Comparison of ENCODE assay signal across 10 cellular contexts in the genomic region with DNA sequence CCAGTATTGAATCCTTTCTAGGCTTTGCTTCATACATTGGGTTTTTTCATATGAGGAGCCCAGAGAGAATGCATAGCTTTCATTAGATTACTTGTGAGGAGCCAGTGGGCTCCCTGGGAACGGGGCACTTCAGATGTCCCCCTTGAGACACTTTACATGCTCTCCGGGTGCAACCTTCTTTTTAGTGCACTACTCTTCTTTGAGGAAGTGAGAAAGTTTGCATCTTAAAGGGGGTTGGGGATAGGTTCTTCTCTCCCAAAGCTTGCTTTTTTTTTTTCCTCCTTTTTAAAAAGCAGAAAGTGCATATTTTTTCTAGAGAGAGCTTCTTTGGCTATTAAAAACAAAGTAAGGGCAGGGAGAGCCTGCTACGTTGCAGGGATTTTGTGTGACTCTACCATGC. TPM values are rescaled to one million over a fixed set of nuclear protein-coding genes. Genes with fewer than 3 reads are reported as not detected.
A peak's percentile ranks its signal among the peaks of the same experiment; 100 is the strongest.
DNase-seq lines count a peak whose midpoint lies in the region; ATAC-seq and TF ChIP-seq lines count a peak whose summit lies in the region.
"Had no signal": no experiment of that assay in that cellular context is flagged by ENCODE, and none has a peak within 500 bp of the region (broad histone marks: within the 10 kb centered on the region; RNA-seq: fewer than 3 reads in every experiment).

No MANE protein-coding gene starts in this region.

- no peaks in the 10 kb centered on the region for H4K20me1 ChIP-seq in osteoblast (ENCODE audit: insufficient read depth, low read length)

- peaks cover 41 to 86% (median 83%) of the 10 kb centered on the region in 4 donors for H3K4me1 ChIP-seq in esophagus muscularis mucosa
- H3K4me1 ChIP-seq in osteoblast (ENCODE audit: insufficient read depth, low read length), result peaks cover 36% of the 10 kb centered on the region

- H3K79me2 ChIP-seq in osteoblast (ENCODE audit: insufficient read depth, low read length), result peaks cover 64% of the 10 kb centered on the region

- H3K36me3 ChIP-seq in esophagus muscularis mucosa (no peaks in the 10 kb centered on the region), osteoblast (ENCODE audit: insufficient read depth, low read length) (no peaks in the 10 kb centered on the region)

- TF ChIP-seq POLR2A in esophagus muscularis mucosa (IDR thresholded peaks at IDR 0.05; ENCODE audit: low read depth), result no peak

- WGBS in esophagus muscularis mucosa, result 67% methylated on average over 3 of the region's 3 CpGs

- no peak overlapping the region for H2AFZ ChIP-seq in osteoblast (ENCODE audit: low read length)

- H3K27me3 ChIP-seq in esophagus muscularis mucosa, result no peaks in the 10 kb centered on the region
- H3K27me3 ChIP-seq in osteoblast (ENCODE audit: insufficient read depth, low read length), result no peaks in the 10 kb centered on the region

- DNase-seq in esophagus muscularis mucosa (ENCODE audit: extremely low spot score) (no peak), osteoblast (ENCODE audit: insufficient read length, low spot score, missing footprints) (no peak), occipital lobe (lab: John Stamatoyannopoulos, UW) (no peak)
- DNase-seq: NCI-H1092, nephron progenitor cell had no signal

- intact Hi-C loops in esophagus muscularis mucosa (cut with DNase I), result loop anchor here (5.0 kb wide), 1 partner anchor 62 kb away; a partner anchor contains a TSS

- H3K4me3 ChIP-seq in esophagus muscularis mucosa (peak overlapping the region in 1 of 4 donors; percentile 10), osteoblast (ENCODE audit: insufficient read depth, low read length) (no peak overlapping the region)

- no peak overlapping the region for H3K4me2 ChIP-seq in osteoblast (ENCODE audit: insufficient read depth, low read length)

- ATAC-seq in GM18858 (IDR thresholded peaks at IDR 0.05; ENCODE audit: unreplicated experiment) (peak; percentile 34), GM21515 (IDR thresholded peaks at IDR 0.05; ENCODE audit: unreplicated experiment) (peak; percentile 46), HG03432 (IDR thresholded peaks at IDR 0.05; ENCODE audit: unreplicated experiment) (peak; percentile 33), HG02970 (IDR thresholded peaks at IDR 0.05; ENCODE audit: low FRiP score, unreplicated experiment) (no peak), esophagus mucosa (no peak)

- no peak for TF ChIP-seq EP300 in esophagus muscularis mucosa (IDR thresholded peaks at IDR 0.05)

- H3K9me3 ChIP-seq in esophagus muscularis mucosa, result no peaks in the 10 kb centered on the region
- H3K9me3 ChIP-seq in osteoblast (ENCODE audit: low read depth, low read length), result no peaks in the 10 kb centered on the region

- TF ChIP-seq CTCF in esophagus muscularis mucosa (IDR thresholded peaks at IDR 0.05) (no peak), osteoblast (IDR thresholded peaks at IDR 0.05; ENCODE audit: extremely low read depth, low read depth, low read length) (no peak)

- H3K27ac ChIP-seq in esophagus muscularis mucosa (replicated peaks in 1 of 4) (peak overlapping the region in 3 of 4 donors; percentile 12 to 41 (median 29)), osteoblast (ENCODE audit: low read depth, low read length) (no peak overlapping the region)

RNA-seq across cellular contexts. Expression of a gene that starts 4.3 kb away (rescaled TPM):
- total RNA-seq in esophagus muscularis mucosa (100 to 1,000 TPM in 3 of 4 donors, 10 to 100 TPM in 1; 60.8 to 176 (median 108) TPM), osteoblast (9.0 and 10.3 TPM in 2 replicates), occipital lobe (10.1 TPM), esophagus mucosa (32.8 TPM)

Comparison
In these comparisons a context has a peak if more than half of its experiments do, and no peak if none do; other contexts are left out.
1. ATAC-seq: peak in GM18858 (single experiment), GM21515 (single experiment) and HG03432 (single experiment); none in HG02970 (single experiment) and esophagus mucosa (single experiment).